In genomic region chr21:45073301-45074047, GRCh38 we compare ENCODE assay signal across 8 cellular contexts. TPM values are rescaled to one million over a fixed set of nuclear protein-coding genes. Genes with fewer than 3 reads are reported as not detected.
DNase-seq lines count a peak whose midpoint lies in the region; ATAC-seq and TF ChIP-seq lines count a peak whose summit lies in the region.

No MANE protein-coding gene starts in this region.

- peak overlapping the region; percentile 78 for H3K4me2 ChIP-seq in DOHH2 (ENCODE audit: low read length)

- TF ChIP-seq CTCF in DOHH2 (IDR thresholded peaks at IDR 0.05; ENCODE audit: low read depth, low read length, poor library complexity, severe bottlenecking): no peak
- TF ChIP-seq CTCF in astrocyte of the cerebellum (IDR thresholded peaks at IDR 0.05; ENCODE audit: low read depth, low read length, missing control alignments): no peak
- no peak for TF ChIP-seq CTCF in spleen (IDR thresholded peaks at IDR 0.05 in 8 of 11, conservative IDR thresholded peaks at IDR 0.05 in 3 of 11)

- ATAC-seq in HG03196 (IDR thresholded peaks at IDR 0.05; ENCODE audit: unreplicated experiment): no peak
- ATAC-seq in HG02981 (IDR thresholded peaks at IDR 0.05; ENCODE audit: unreplicated experiment): no peak

- peaks cover 7% of the 10 kb centered on the region; the same call in 1 of the 2 replicates for H3K4me1 ChIP-seq in DOHH2 (ENCODE audit: control insufficient read depth, low read length)
- peaks cover 23 to 50% (median 40%) of the 10 kb centered on the region in 6 donors for H3K4me1 ChIP-seq in spleen

- H3K27me3 ChIP-seq in DOHH2 (ENCODE audit: control insufficient read depth, low read length) (peaks cover 32% of the 10 kb centered on the region), MG63 (peaks cover 13% of the 10 kb centered on the region), spleen (replicated peaks in 1 of 7) (peaks cover 0 to 9% (median 0%) of the 10 kb centered on the region in 7 donors)

- intact Hi-C loops in spleen (cut with DNase I; ENCODE audit: low total_unique reads): loop anchor here (10.0 kb wide), 1 partner anchor 51 kb away; no protein-coding TSS in a partner anchor

- H3K9me2 ChIP-seq in DOHH2 (replicated peaks; ENCODE audit: control insufficient read depth, low read length): no peaks in the 10 kb centered on the region

- in situ Hi-C loops in astrocyte of the cerebellum (cut with HindIII; ENCODE audit: low sequenced_read_pairs) (loop anchor here (10.0 kb wide), 1 partner anchor 59 kb away; no protein-coding TSS in a partner anchor), ACHN (cut with HindIII; ENCODE audit: low pct_ligation_motif_present, low pct_unique_long_range_greater_than_20kb, low sequenced_read_pairs) (no loop called here)

- H3K36me3 ChIP-seq in DOHH2 (ENCODE audit: control insufficient read depth, low read length): no peaks in the 10 kb centered on the region
- H3K36me3 ChIP-seq in MG63: no peaks in the 10 kb centered on the region
- no peaks in the 10 kb centered on the region for H3K36me3 ChIP-seq in spleen

- 23 to 48% (median 32%) methylated on average over 24 to 40 of the region's 42 CpGs for WGBS in spleen, 5 donors

- H3K9me3 ChIP-seq in DOHH2 (ENCODE audit: control insufficient read depth, insufficient read depth, low read length): no peaks in the 10 kb centered on the region
- H3K9me3 ChIP-seq in MG63: no peaks in the 10 kb centered on the region
- no peaks in the 10 kb centered on the region for H3K9me3 ChIP-seq in spleen

- DNase-seq in MG63: no peak
- no peak for DNase-seq in astrocyte of the cerebellum (ENCODE audit: low read depth)
- DNase-seq in iPS-NIHi11 (ENCODE audit: low spot score): peak; percentile 58
- peak; percentile 86 for DNase-seq in spleen
- no peak for DNase-seq in ACHN

- H3K27ac ChIP-seq in DOHH2 (ENCODE audit: low read depth, low read length) (no peak overlapping the region), spleen (peak overlapping the region in 6 of 8 donors; percentile 76 to 93 (median 88))

- H3K79me2 ChIP-seq in DOHH2 (ENCODE audit: control insufficient read depth, low read length): no peaks in the 10 kb centered on the region

- no peaks in the 10 kb centered on the region for H4K20me1 ChIP-seq in DOHH2 (ENCODE audit: control insufficient read depth, insufficient read depth, low read depth, low read length)

- no peak for TF ChIP-seq POLR2A in spleen (IDR thresholded peaks at IDR 0.05)

- H3F3A ChIP-seq in DOHH2 (ENCODE audit: control insufficient read depth, insufficient read depth): no peaks in the 10 kb centered on the region; the same call in 1 of the 2 replicates

- H3K4me3 ChIP-seq in DOHH2 (ENCODE audit: low read length) (peak overlapping the region; percentile 76), MG63 (peak overlapping the region; percentile 63), astrocyte of the cerebellum (ENCODE audit: low read depth, low read length) (peak overlapping the region; percentile 62), spleen (peak overlapping the region; percentile 78 to 98 (median 89))

RNA-seq across cellular contexts. Expression of gene ADARB1, which starts 0.9 kb away (rescaled TPM):
- total RNA-seq in MG63 (2014; rRNA removed; shearing (Covaris generic); ENCODE audit: low replicate concordance): 2.9 and 15.3 TPM in 2 replicates
- total RNA-seq in spleen: 10 to 100 TPM; 26.0 to 50.8 (median 34.7) TPM
- polyA plus RNA-seq in spleen: 10 to 100 TPM in 2 of 3 donors, 1 to 10 TPM in 1; 9.1 to 16.9 (median 13.9) TPM

Comparison
In these comparisons a context has a peak if more than half of its experiments do, and no peak if none do; other contexts are left out.
1. DNase-seq: peak in iPS-NIHi11 (single experiment) and spleen (single experiment); none in MG63 (single experiment), astrocyte of the cerebellum (single experiment) and ACHN (single experiment).
2. Peak in every context shown above with its lines, with median percentiles within 50 percentile points of each other: H3K4me3 ChIP-seq.